ENCODE assay signal across 34 cellular contexts in genomic region chr22:23117275-23117674, GRCh38. TPM values are rescaled to one million over a fixed set of nuclear protein-coding genes. Genes with fewer than 3 reads are reported as not detected.
"Had no signal": no experiment of that assay in that cellular context is flagged by ENCODE, and none has a peak within 500 bp of the region (broad histone marks: within the 10 kb centered on the region; RNA-seq: fewer than 3 reads in every experiment).

No MANE protein-coding gene starts in this region.

- H3K4me3 ChIP-seq: cardiac muscle cell had no signal

- H3K27ac ChIP-seq: cardiac muscle cell, KMS-11, VCaP had no signal

- H3K9ac ChIP-seq: KMS-11 had no signal

- H3K36me3 ChIP-seq: cardiac muscle cell had no signal

- H3K4me2 ChIP-seq: KMS-11 had no signal

- ATAC-seq: activated CD8-positive, alpha-beta memory T cell treated with anti-CD3 and anti-CD28 coated beads, Interleukin-2, amount 10 ng/mL, durations not matched to agents 7 days and 5 days; activated naive CD8-positive, alpha-beta T cell treated with anti-CD3 and anti-CD28 coated beads, Interleukin-2, amount 50 U/mL, for 24 hours; Panc1; SK-N-SH treated with all-trans-retinoic acid at 6 μM for 48 hours had no signal

- H3K27me3 ChIP-seq: cardiac muscle cell had no signal

- DNase-seq: activated B cell treated with CpG ODN at 0.5 μM for 24 hours; activated CD4-positive, alpha-beta memory T cell treated with anti-CD3 and anti-CD28 coated beads, Interleukin-2, amount 10 ng/mL, durations not matched to agents 7 days and 5 days; activated CD4-positive, alpha-beta T cell treated with anti-CD3 and anti-CD28 coated beads for 4 hours; activated CD4-positive, CD25-positive, alpha-beta regulatory T cell treated with anti-CD3 and anti-CD28 coated beads, Interleukin-2, amount 50 U/mL, for 72 hours; activated CD8-positive, alpha-beta memory T cell treated with anti-CD3 and anti-CD28 coated beads for 24 hours; activated CD8-positive, alpha-beta memory T cell treated with anti-CD3 and anti-CD28 coated beads, Interleukin-2, amount 10 ng/mL, durations not matched to agents 7 days and 5 days; activated CD8-positive, alpha-beta memory T cell treated with anti-CD3 and anti-CD28 coated beads, Interleukin-2, amount 50 U/mL, for 48 hours; activated effector memory CD4-positive, alpha-beta T cell treated with Interleukin-2 at 50 U/mL for 16 hours; activated naive CD4-positive, alpha-beta T cell treated with anti-CD3 and anti-CD28 coated beads, Interleukin-2, amount 10 ng/mL, durations not matched to agents 7 days and 5 days; activated naive CD8-positive, alpha-beta T cell treated with anti-CD3 and anti-CD28 coated beads, Interleukin-2, amount 50 U/mL, for 24 hours; activated T-cell treated with anti-CD3 and anti-CD28 coated beads, Interleukin-2, amount 50 U/mL, for 48 hours; aorta; cerebellar nuclear complex; MM.1S; NCI-H1105; NCI-H1417 treated with DMSO at 0.1 percent for 48 hours; NCI-H187 treated with DMSO at 0.1 percent for 48 hours; NCI-H2081 treated with DMSO at 0.1 percent for 48 hours; NCI-H226; NCI-H446 treated with DMSO at 0.1 percent for 48 hours; NCI-H524; SHP77 treated with DMSO at 0.1 percent for 48 hours; SW 1271; T-helper 1 cell; T-helper 2 cell; T-helper 9 cell had no signal

RNA-seq across cellular contexts. Expression of gene RSPH14, which starts 24.5 kb away (rescaled TPM):
- total RNA-seq: activated B cell treated with CpG ODN at 0.5 μM for 24 hours; activated CD4-positive, alpha-beta memory T cell treated with anti-CD3 and anti-CD28 coated beads, Interleukin-2, amount 10 ng/mL, durations not matched to agents 7 days and 5 days; activated CD8-positive, alpha-beta memory T cell treated with anti-CD3 and anti-CD28 coated beads, Interleukin-2, amount 10 ng/mL, durations not matched to agents 7 days and 5 days; LHCN-M2; RPMI7951; SK-MEL-5 had no signal
- polyA plus RNA-seq: aorta had no signal
